8 cellular contexts compared by ENCODE assay signal in the genomic region with DNA sequence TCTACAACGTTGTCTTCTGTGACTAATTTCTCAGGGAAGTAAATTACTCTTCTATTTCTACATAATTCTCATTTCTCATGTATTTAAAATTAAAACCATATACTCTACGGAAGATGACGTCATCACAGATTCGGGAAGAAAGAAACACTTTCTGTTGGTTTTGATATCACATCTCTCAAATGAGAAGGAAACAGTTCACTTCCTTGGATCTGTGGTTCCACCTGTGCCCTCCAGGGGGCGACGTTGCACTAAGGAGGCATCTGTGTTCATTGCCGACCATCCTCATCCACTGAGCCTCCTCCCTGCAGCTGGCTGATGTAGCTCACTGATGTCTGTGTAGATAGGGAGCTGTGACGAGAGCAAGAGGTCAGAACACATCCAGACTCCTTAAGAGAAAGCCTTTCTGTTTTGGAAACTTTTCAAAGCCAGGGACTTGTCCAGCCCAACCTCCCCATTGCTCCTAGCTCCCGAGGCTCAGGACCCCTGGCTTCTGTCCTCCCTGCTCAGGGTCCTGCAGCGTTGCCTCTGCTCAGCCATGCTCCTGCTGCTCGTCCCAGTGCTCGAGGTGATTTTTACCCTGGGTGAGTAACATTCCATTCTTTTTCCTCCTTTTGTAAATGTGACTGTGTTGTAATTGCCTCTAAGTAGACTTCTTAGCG.
DNase-seq lines count a peak whose midpoint lies in the region; ATAC-seq and TF ChIP-seq lines count a peak whose summit lies in the region.

No MANE protein-coding gene starts in this region.

- CTCF ChIA-PET in IMR-90 (lab: Yijun Ruan, JAX), result no interaction called here

- no peak overlapping the region for H2AK9ac ChIP-seq in IMR-90 (replicated peaks; ENCODE audit: low read depth, low read length, poor library complexity)

- no peak overlapping the region for H3K4ac ChIP-seq in IMR-90 (ENCODE audit: low read depth, low read length)

- no peak overlapping the region for H3K4me3 Mint-ChIP-seq in osteocyte (ENCODE audit: unreplicated experiment)

- H2AFZ ChIP-seq in IMR-90 (replicated peaks; ENCODE audit: low read length, poor library complexity), result no peak overlapping the region

- no peaks in the 10 kb centered on the region for H3K9me1 ChIP-seq in IMR-90 (ENCODE audit: insufficient read depth, low read length)

- H3K18ac ChIP-seq in IMR-90 (ENCODE audit: low read depth, low read length), result no peak overlapping the region

- intact Hi-C loops in IMR-90 (cut with micrococcal nuclease) (no loop called here), colonic mucosa (cut with DNase I) (no loop called here), vagina (cut with DNase I) (no loop called here)

- H3K9me3 ChIP-seq in IMR-90 (ENCODE audit: control insufficient read depth, insufficient read depth, low read length), result no peaks in the 10 kb centered on the region
- H3K9me3 ChIP-seq in colonic mucosa, result no peaks in the 10 kb centered on the region
- H3K9me3 ChIP-seq in vagina, result no peaks in the 10 kb centered on the region

- no peaks in the 10 kb centered on the region for H3K4me1 ChIP-seq in IMR-90 (ENCODE audit: control insufficient read depth, insufficient read depth, low read length)
- no peaks in the 10 kb centered on the region for H3K4me1 ChIP-seq in colonic mucosa
- no peaks in the 10 kb centered on the region for H3K4me1 ChIP-seq in vagina

- H4K91ac ChIP-seq in IMR-90 (ENCODE audit: insufficient read depth, low read depth, low read length), result no peak overlapping the region

- in situ Hi-C loops in IMR-90 (cut with MboI; ENCODE audit: low sequenced_read_pairs), result no loop called here

- no CpG with 5 or more reads among the region's 13 CpGs for WGBS in IMR-90 (ENCODE audit: extremely low coverage in 2 of 2, insufficient read length in 1 of 2), 2 experiments

- no peaks in the 10 kb centered on the region for H3K4me1 Mint-ChIP-seq in osteocyte (ENCODE audit: unreplicated experiment)

- POLR2A ChIA-PET in IMR-90 (lab: Charles Lee; ENCODE audit: unreplicated experiment), result no interaction called here

- no peak overlapping the region for H3K56ac ChIP-seq in IMR-90 (ENCODE audit: extremely low read depth, insufficient read depth, low read length)

- H3K9ac ChIP-seq in IMR-90 (ENCODE audit: low read depth, low read length) (no peak overlapping the region), colonic mucosa (ENCODE audit: low read depth in 2 of 2, low read length in 2 of 2) (no peak overlapping the region)

- H2BK15ac ChIP-seq in IMR-90 (ENCODE audit: low read depth, low read length), result no peak overlapping the region

- H4K20me1 ChIP-seq in IMR-90 (ENCODE audit: insufficient read depth, low read length), result no peaks in the 10 kb centered on the region

- no peak overlapping the region for H3K27ac ChIP-seq in IMR-90 (ENCODE audit: insufficient read depth, low read length)
- H3K27ac ChIP-seq in colonic mucosa, result no peak overlapping the region
- no peak overlapping the region for H3K27ac ChIP-seq in vagina

- dilution Hi-C loops in IMR-90 (cut with HindIII; ENCODE audit: low sequenced_read_pairs, unreplicated experiment), result no loop called here

- no TSS peak for BruUV-seq in IMR-90 (replicated peaks; lab: Mats Ljungman, UMichigan)

- no peak for DNase-seq in GM12864 (ENCODE audit: low read depth)
- peak; percentile 0 for DNase-seq in IMR-90
- DNase-seq in activated CD4-positive, CD25-positive, alpha-beta regulatory T cell (lab: John Stamatoyannopoulos, UW), result peak; percentile 12 to 51 (median 36)
- DNase-seq in colonic mucosa, result peak; percentile 38
- no peak for DNase-seq in osteocyte (ENCODE audit: extremely low spot score, unreplicated experiment)
- no peak for DNase-seq in vagina (ENCODE audit: extremely low spot score in 2 of 2)
- no peak for DNase-seq in NOMO-1 treated with dmso at 0.1 percent for 144 hours (lab: John Stamatoyannopoulos, UW; ENCODE audit: unreplicated experiment)

- H3K23ac ChIP-seq in IMR-90 (ENCODE audit: low read depth, low read length), result no peak overlapping the region

- H3K14ac ChIP-seq in IMR-90 (replicated peaks; ENCODE audit: low read depth, low read length), result no peak overlapping the region

- H3K4me3 ChIP-seq in GM12864 (ENCODE audit: low read depth, low read length), result no peak overlapping the region
- no peak overlapping the region for H3K4me3 ChIP-seq in IMR-90 (ENCODE audit: insufficient read depth, low read depth, low read length)
- no peak overlapping the region for H3K4me3 ChIP-seq in colonic mucosa
- H3K4me3 ChIP-seq in vagina, result no peak overlapping the region

- no peak overlapping the region for H3K4me2 ChIP-seq in IMR-90 (ENCODE audit: low read depth, low read length)

- no peaks in the 10 kb centered on the region for H3K36me3 Mint-ChIP-seq in osteocyte (ENCODE audit: unreplicated experiment)

- no peak overlapping the region for H2BK120ac ChIP-seq in IMR-90 (ENCODE audit: low read depth, low read length)

- H2BK20ac ChIP-seq in IMR-90 (ENCODE audit: low read depth, low read length), result no peak overlapping the region

- H4K5ac ChIP-seq in IMR-90 (ENCODE audit: low read depth, low read length), result no peak overlapping the region

- TF ChIP-seq RAD21 in IMR-90 (IDR thresholded peaks at IDR 0.05; ENCODE audit: low read length), result no peak

- ATAC-seq in IMR-90 (ENCODE audit: low read depth), result peak; percentile 29; the same call in 1 of the 2 replicates
- no peak for ATAC-seq in GM19455 (IDR thresholded peaks at IDR 0.05; ENCODE audit: unreplicated experiment)

- TF ChIP-seq CTCF in GM12864 (IDR thresholded peaks at IDR 0.05; ENCODE audit: low read depth, low read length, missing control alignments) (peak; percentile 79), IMR-90 (conservative IDR thresholded peaks at IDR 0.05; ENCODE audit: low read depth, low read length) (peak; percentile 36), colonic mucosa (IDR thresholded peaks at IDR 0.05) (peak; percentile 56), osteocyte (IDR thresholded peaks at IDR 0.05) (peak; percentile 53), vagina (IDR thresholded peaks at IDR 0.05) (no peak)

- TF ChIP-seq POLR2A in IMR-90 (IDR thresholded peaks at IDR 0.05; ENCODE audit: low read depth, low read length), result no peak
- TF ChIP-seq POLR2A in vagina (IDR thresholded peaks at IDR 0.05), result no peak

- H3K27me3 ChIP-seq in IMR-90 (ENCODE audit: control insufficient read depth, insufficient read depth, low read length) (no peaks in the 10 kb centered on the region), colonic mucosa (no peaks in the 10 kb centered on the region), vagina (no peaks in the 10 kb centered on the region)

- H4K8ac ChIP-seq in IMR-90 (ENCODE audit: low read depth in 2 of 2, low read length in 2 of 2), result no peak overlapping the region

- no peaks in the 10 kb centered on the region for H3K79me1 ChIP-seq in IMR-90 (ENCODE audit: low read depth in 1 of 2, low read length in 2 of 2)

- H3K27ac Mint-ChIP-seq in osteocyte (ENCODE audit: unreplicated experiment), result no peak overlapping the region

- H3K27me3 Mint-ChIP-seq in osteocyte (ENCODE audit: unreplicated experiment), result peaks cover 20% of the 10 kb centered on the region

- H3K36me3 ChIP-seq in IMR-90 (ENCODE audit: control insufficient read depth, insufficient read depth, low read length), result no peaks in the 10 kb centered on the region
- H3K36me3 ChIP-seq in colonic mucosa, result no peaks in the 10 kb centered on the region
- H3K36me3 ChIP-seq in vagina, result no peaks in the 10 kb centered on the region

- no peak overlapping the region for H2BK5ac ChIP-seq in IMR-90 (ENCODE audit: low read depth, low read length, poor library complexity, severe bottlenecking)

- H2AK5ac ChIP-seq in IMR-90 (ENCODE audit: low read depth, low read length), result no peak overlapping the region

- H3K9me3 Mint-ChIP-seq in osteocyte (ENCODE audit: unreplicated experiment), result no peaks in the 10 kb centered on the region

TF ChIP-seq in IMR-90, 13 proteins besides CTCF, POLR2A, EP300 and RAD21:
- no peak for TF ChIP-seq NFE2L2 (IDR thresholded peaks at IDR 0.05; ENCODE audit: low read depth, low read length)
- TF ChIP-seq RCOR1 (IDR thresholded peaks at IDR 0.05; ENCODE audit: insufficient replicate concordance, low read length), result no peak
- no peak for TF ChIP-seq BHLHE40 (IDR thresholded peaks at IDR 0.05; ENCODE audit: low read depth, low read length)
- TF ChIP-seq SMC3 (IDR thresholded peaks at IDR 0.05; ENCODE audit: low read depth, low read length), result no peak
- TF ChIP-seq MAFK (IDR thresholded peaks at IDR 0.05; ENCODE audit: low read depth, low read length), result no peak
- no peak for TF ChIP-seq MXI1 (IDR thresholded peaks at IDR 0.05; ENCODE audit: borderline replicate concordance, low read depth, low read length)
- TF ChIP-seq CHD1 (IDR thresholded peaks at IDR 0.05; ENCODE audit: low read depth, low read length), result no peak
- TF ChIP-seq FOS (IDR thresholded peaks at IDR 0.05; ENCODE audit: low read depth, low read length), result no peak
- TF ChIP-seq, protein P1, sequence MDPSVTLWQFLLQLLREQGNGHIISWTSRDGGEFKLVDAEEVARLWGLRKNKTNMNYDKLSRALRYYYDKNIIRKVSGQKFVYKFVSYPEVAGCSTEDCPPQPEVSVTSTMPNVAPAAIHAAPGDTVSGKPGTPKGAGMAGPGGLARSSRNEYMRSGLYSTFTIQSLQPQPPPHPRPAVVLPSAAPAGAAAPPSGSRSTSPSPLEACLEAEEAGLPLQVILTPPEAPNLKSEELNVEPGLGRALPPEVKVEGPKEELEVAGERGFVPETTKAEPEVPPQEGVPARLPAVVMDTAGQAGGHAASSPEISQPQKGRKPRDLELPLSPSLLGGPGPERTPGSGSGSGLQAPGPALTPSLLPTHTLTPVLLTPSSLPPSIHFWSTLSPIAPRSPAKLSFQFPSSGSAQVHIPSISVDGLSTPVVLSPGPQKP (IDR thresholded peaks at IDR 0.05; ENCODE audit: borderline replicate concordance, low read depth, low read length), result no peak
- TF ChIP-seq CEBPB (IDR thresholded peaks at IDR 0.05; ENCODE audit: low read depth, low read length), result no peak
- TF ChIP-seq MAZ (IDR thresholded peaks at IDR 0.05; ENCODE audit: borderline replicate concordance, low read depth, low read length), result no peak
- TF ChIP-seq RFX5 (IDR thresholded peaks at IDR 0.05; ENCODE audit: low read depth, low read length), result no peak

Comparison
In these comparisons a context has a peak if more than half of its experiments do, and no peak if none do; other contexts are left out.
1. DNase-seq: peak in IMR-90 (single experiment), activated CD4-positive, CD25-positive, alpha-beta regulatory T cell (4 of 4) and colonic mucosa (single experiment); none in GM12864 (single experiment), osteocyte (single experiment), vagina (0 of 2) and NOMO-1 treated with dmso at 0.1 percent for 144 hours (single experiment).
2. CTCF ChIP-seq: peak in GM12864 (single experiment), IMR-90 (single experiment), colonic mucosa (single experiment) and osteocyte (single experiment); none in vagina (0 of 3).